ENCODE assay signal across 8 cellular contexts in genomic region chr18:79950440-79951341, GRCh38. TPM values are rescaled to one million over a fixed set of nuclear protein-coding genes. Genes with fewer than 3 reads are reported as not detected.
DNase-seq lines count a peak whose midpoint lies in the region; ATAC-seq and TF ChIP-seq lines count a peak whose summit lies in the region.

No MANE protein-coding gene starts in this region.

- H3K4me3 Mint-ChIP-seq in activated T-helper 1 cell treated with anti-CD3 and anti-CD28 coated beads, Interleukin-12 subunit alpha, Interleukin-12 subunit beta, Interleukin-2, Interleukin-4 antibody, amounts not matched to agents 30 ng/mL and 10 ng/mL and 1 ng/mL, durations not matched to agents 14 hours and 24 hours and 36 hours, result peak overlapping the region; percentile 89

- H3K4me1 ChIP-seq in HUES48 (ENCODE audit: control insufficient read depth, insufficient read depth, low read length), result peaks cover 9% of the 10 kb centered on the region
- peaks cover 13% of the 10 kb centered on the region for H3K4me1 ChIP-seq in ovary (ENCODE audit: insufficient read depth)

- DNase-seq in AG04449 (ENCODE audit: low read depth, low spot score) (no peak), Right ventricle myocardium inferior (ENCODE audit: missing footprints) (peak; percentile 79), ovary (peak in 2 of 5 donors; percentile 31 to 56), iPS-NIHi7 (ENCODE audit: extremely low spot score) (no peak)
- DNase-seq in activated T-helper 1 cell treated with anti-CD3 and anti-CD28 coated beads, Interleukin-12 subunit alpha, Interleukin-12 subunit beta, Interleukin-2, Interleukin-4 antibody, amounts not matched to agents 30 ng/mL and 10 ng/mL and 1 ng/mL, durations not matched to agents 14 hours and 24 hours and 36 hours (ENCODE audit: low spot score), result no peak

- H3K4me1 Mint-ChIP-seq in activated T-helper 1 cell treated with anti-CD3 and anti-CD28 coated beads, Interleukin-12 subunit alpha, Interleukin-12 subunit beta, Interleukin-2, Interleukin-4 antibody, amounts not matched to agents 30 ng/mL and 10 ng/mL and 1 ng/mL, durations not matched to agents 14 hours and 24 hours and 36 hours (ENCODE audit: low read depth), result peaks cover 37% of the 10 kb centered on the region

- TF ChIP-seq EP300 in ovary (IDR thresholded peaks at IDR 0.05), result no peak

- no peaks in the 10 kb centered on the region for H3K9me3 Mint-ChIP-seq in activated T-helper 1 cell treated with anti-CD3 and anti-CD28 coated beads, Interleukin-12 subunit alpha, Interleukin-12 subunit beta, Interleukin-2, Interleukin-4 antibody, amounts not matched to agents 30 ng/mL and 10 ng/mL and 1 ng/mL, durations not matched to agents 14 hours and 24 hours and 36 hours

- H3K27me3 Mint-ChIP-seq in activated T-helper 1 cell treated with anti-CD3 and anti-CD28 coated beads, Interleukin-12 subunit alpha, Interleukin-12 subunit beta, Interleukin-2, Interleukin-4 antibody, amounts not matched to agents 30 ng/mL and 10 ng/mL and 1 ng/mL, durations not matched to agents 14 hours and 24 hours and 36 hours (ENCODE audit: insufficient read depth), result no peaks in the 10 kb centered on the region

- peak overlapping the region; percentile 82 for H3K27ac Mint-ChIP-seq in activated T-helper 1 cell treated with anti-CD3 and anti-CD28 coated beads, Interleukin-12 subunit alpha, Interleukin-12 subunit beta, Interleukin-2, Interleukin-4 antibody, amounts not matched to agents 30 ng/mL and 10 ng/mL and 1 ng/mL, durations not matched to agents 14 hours and 24 hours and 36 hours

- H3K36me3 ChIP-seq in HUES48 (ENCODE audit: control insufficient read depth, insufficient read depth, low read length), result no peaks in the 10 kb centered on the region
- H3K36me3 ChIP-seq in ovary, result no peaks in the 10 kb centered on the region

- H3K36me3 Mint-ChIP-seq in activated T-helper 1 cell treated with anti-CD3 and anti-CD28 coated beads, Interleukin-12 subunit alpha, Interleukin-12 subunit beta, Interleukin-2, Interleukin-4 antibody, amounts not matched to agents 30 ng/mL and 10 ng/mL and 1 ng/mL, durations not matched to agents 14 hours and 24 hours and 36 hours (ENCODE audit: low read depth), result peaks cover 13% of the 10 kb centered on the region

- no peak for TF ChIP-seq POLR2A in ovary (IDR thresholded peaks at IDR 0.05)

- no peak overlapping the region for H3K9ac ChIP-seq in HUES48 (ENCODE audit: low read depth, low read length)

- no peaks in the 10 kb centered on the region for H3K9me3 ChIP-seq in HUES48 (ENCODE audit: control insufficient read depth, insufficient read depth, low read length)
- H3K9me3 ChIP-seq in ovary, result no peaks in the 10 kb centered on the region

- TF ChIP-seq CTCF in AG04449 (IDR thresholded peaks at IDR 0.05; ENCODE audit: insufficient read depth, low read length, missing control alignments) (no peak), ovary (IDR thresholded peaks at IDR 0.05) (no peak)

- H3K27me3 ChIP-seq in HUES48 (ENCODE audit: control insufficient read depth, insufficient read depth, low read length) (peaks cover 55% of the 10 kb centered on the region), ovary (no peaks in the 10 kb centered on the region)

- peak; percentile 23 for ATAC-seq in GM18909 (IDR thresholded peaks at IDR 0.05; ENCODE audit: poor library complexity, unreplicated experiment)
- peak; percentile 11 for ATAC-seq in Right ventricle myocardium inferior
- no peak for ATAC-seq in GM21825 (IDR thresholded peaks at IDR 0.05; ENCODE audit: unreplicated experiment)

- intact Hi-C loops in activated T-helper 1 cell treated with anti-CD3 and anti-CD28 coated beads, Interleukin-12 subunit alpha, Interleukin-12 subunit beta, Interleukin-2, Interleukin-4 antibody, amounts not matched to agents 30 ng/mL and 10 ng/mL and 1 ng/mL, durations not matched to agents 14 hours and 24 hours and 36 hours (cut with micrococcal nuclease), result loop anchor here (1.0 to 10.0 kb wide), 8 partner anchors 10 to 556 kb away; partner anchors contain the start of genes ADNP2, CTDP1, HSBP1L1 and NFATC1
- intact Hi-C loops in Right ventricle myocardium inferior (cut with DNase I), result loop anchor here (5.0 kb wide), 1 partner anchor 37 kb away; the partner anchor contains the start of gene TXNL4A
- intact Hi-C loops in ovary (cut with DNase I), result loop anchor here in 1 of 4 donors (5.0 kb wide), 1 partner anchor 87 kb away; no protein-coding TSS in a partner anchor

- 3 to 8% (median 6%) methylated on average over 36 to 82 of the region's 82 CpGs for WGBS in ovary, 3 donors

- H3K4me3 ChIP-seq in AG04449 (ENCODE audit: low read depth, low read length) (peak overlapping the region; percentile 71), HUES48 (ENCODE audit: low read depth, low read length) (peak overlapping the region; percentile 65), ovary (peak overlapping the region; percentile 59)

- CTCF ChIA-PET in AG04449 (lab: Yijun Ruan, JAX), result interaction anchor here (0.6 to 1.0 kb wide), 2 partner anchors 32 to 83 kb away, joined by 3 read pairs; no protein-coding TSS in a partner anchor

- POLR2A ChIA-PET in AG04449 (lab: Yijun Ruan, JAX), result no interaction called here

- H3K27ac ChIP-seq in HUES48 (ENCODE audit: low read depth, low read length) (no peak overlapping the region), ovary (peak overlapping the region in 1 of 2 donors; percentile 56)

RNA-seq across cellular contexts. Expression of gene SLC66A2, which starts 0.8 kb away (rescaled TPM):
- 49.2 and 54.6 TPM in 2 replicates for total RNA-seq in activated T-helper 1 cell treated with anti-CD3 and anti-CD28 coated beads, Interleukin-12 subunit alpha, Interleukin-12 subunit beta, Interleukin-2, Interleukin-4 antibody, amounts not matched to agents 30 ng/mL and 10 ng/mL and 1 ng/mL, durations not matched to agents 14 hours and 24 hours and 36 hours
- total RNA-seq in Right ventricle myocardium inferior, result 29.3 TPM
- total RNA-seq in ovary, result 10 to 100 TPM; 16.3 to 31.1 (median 27.0) TPM
- polyA plus RNA-seq in ovary, result 10 to 100 TPM in 1 of 2 donors, 1 to 10 TPM in 1; 2.1 to 27.8 TPM

RNA-seq across cellular contexts. Expression of gene HSBP1L1, which starts 13.8 kb away (rescaled TPM):
- 9.0 and 10.0 TPM in 2 replicates for total RNA-seq in activated T-helper 1 cell treated with anti-CD3 and anti-CD28 coated beads, Interleukin-12 subunit alpha, Interleukin-12 subunit beta, Interleukin-2, Interleukin-4 antibody, amounts not matched to agents 30 ng/mL and 10 ng/mL and 1 ng/mL, durations not matched to agents 14 hours and 24 hours and 36 hours
- total RNA-seq in Right ventricle myocardium inferior (12.5 TPM), ovary (10 to 100 TPM in 6 of 7 donors, 1 to 10 TPM in 1; 7.6 to 26.2 (median 12.3) TPM)
- polyA plus RNA-seq in ovary, result 10 to 100 TPM; 11.4 to 15.9 TPM

RNA-seq across cellular contexts. Expression of gene TXNL4A, which starts 37.7 kb away (rescaled TPM):
- total RNA-seq in activated T-helper 1 cell treated with anti-CD3 and anti-CD28 coated beads, Interleukin-12 subunit alpha, Interleukin-12 subunit beta, Interleukin-2, Interleukin-4 antibody, amounts not matched to agents 30 ng/mL and 10 ng/mL and 1 ng/mL, durations not matched to agents 14 hours and 24 hours and 36 hours, result 190 and 198 TPM in 2 replicates
- 90.8 TPM for total RNA-seq in Right ventricle myocardium inferior
- 10 to 100 TPM in 6 of 7 donors, 1 to 10 TPM in 1; 9.4 to 57.1 (median 42.3) TPM for total RNA-seq in ovary
- 10 to 100 TPM; 21.5 to 47.9 TPM for polyA plus RNA-seq in ovary
